23 cellular contexts compared by ENCODE assay signal in the genomic region with DNA sequence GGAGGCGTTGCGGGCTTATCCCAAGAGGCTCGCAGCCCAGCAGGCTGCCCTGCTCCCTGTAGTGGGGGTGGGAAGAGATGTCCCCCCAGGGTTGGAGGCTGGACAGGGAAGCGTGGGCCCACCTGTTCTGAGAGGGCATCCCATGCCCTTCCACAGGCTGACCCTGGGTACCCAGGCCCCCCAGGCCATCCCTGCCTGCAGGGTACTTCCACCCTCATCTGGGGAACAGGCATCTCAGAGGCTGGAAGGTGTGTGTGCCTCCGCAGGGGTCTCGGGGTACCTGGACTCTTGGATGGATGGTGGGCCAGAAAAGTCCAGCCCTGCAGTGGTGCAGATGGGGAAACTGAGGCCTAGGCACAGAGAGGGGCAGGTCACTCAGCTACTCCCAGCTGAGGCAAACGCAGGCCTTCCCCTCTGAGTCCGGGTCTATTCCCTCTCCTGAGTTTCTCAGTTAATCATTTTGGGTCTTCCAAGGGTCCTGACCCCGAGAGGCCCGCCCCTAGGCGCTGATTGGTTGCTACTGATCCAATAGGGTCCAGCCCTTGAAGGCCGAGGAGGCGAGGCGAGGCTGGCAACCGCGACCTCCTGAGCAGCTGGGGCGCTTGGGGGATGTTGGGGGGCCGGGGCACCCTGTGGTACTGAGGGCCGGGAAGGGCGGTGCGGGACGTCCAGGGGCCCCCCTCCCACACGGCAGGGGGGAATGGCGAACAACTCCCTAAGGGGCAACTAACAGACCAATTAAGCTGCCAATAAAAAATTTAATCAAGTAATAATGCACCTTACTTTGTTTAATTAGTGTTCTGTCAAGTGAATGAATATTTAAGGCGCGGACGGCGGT. TPM values are rescaled to one million over a fixed set of nuclear protein-coding genes. Genes with fewer than 3 reads are reported as not detected.
"Had no signal": no experiment of that assay in that cellular context is flagged by ENCODE, and none has a peak within 500 bp of the region (broad histone marks: within the 10 kb centered on the region; RNA-seq: fewer than 3 reads in every experiment).

No MANE protein-coding gene starts in this region.

- H3K27ac ChIP-seq: ascending aorta, coronary artery, esophagus muscularis mucosa, prostate gland, skin epidermis, thoracic aorta, upper lobe of right lung had no signal

- ATAC-seq: left lobe of liver, upper lobe of right lung had no signal

- H3K4me3 Mint-ChIP-seq: neural crest cell; T-helper 1 cell treated with Interleukin-12 subunit alpha and Interleukin-12 subunit beta and Interleukin-4 antibody, amounts not matched to agents 30 μg/mL and 1 μg/mL, for 36 hours had no signal

- H3K36me3 Mint-ChIP-seq: activated naive CD4-positive, alpha-beta T cell treated with anti-CD3 and anti-CD28 coated beads, Interleukin-2, amount 50 U/mL, for 24 hours had no signal

- H3K4me1 ChIP-seq: prostate gland had no signal

- H3K9me3 Mint-ChIP-seq: activated naive CD4-positive, alpha-beta T cell treated with anti-CD3 and anti-CD28 coated beads, Interleukin-2, amount 50 U/mL, for 24 hours; neural crest cell; stimulated activated naive CD8-positive, alpha-beta T cell treated with anti-CD3 and anti-CD28 coated beads, Interleukin-15, Interleukin-2, amounts not matched to agents 100 ng/mL and 50 ng/mL, for 24 hours; T-helper 1 cell treated with Interleukin-12 subunit alpha and Interleukin-12 subunit beta and Interleukin-4 antibody, amounts not matched to agents 30 μg/mL and 1 μg/mL, for 36 hours had no signal

- H3K27ac Mint-ChIP-seq: activated naive CD4-positive, alpha-beta T cell treated with anti-CD3 and anti-CD28 coated beads, Interleukin-2, amount 50 U/mL, for 24 hours; stimulated activated naive CD8-positive, alpha-beta T cell treated with anti-CD3 and anti-CD28 coated beads, Interleukin-15, Interleukin-2, amounts not matched to agents 100 ng/mL and 50 ng/mL, for 24 hours; T-helper 1 cell treated with Interleukin-12 subunit alpha and Interleukin-12 subunit beta and Interleukin-4 antibody, amounts not matched to agents 30 μg/mL and 1 μg/mL, for 36 hours had no signal

- H3K27me3 ChIP-seq: ascending aorta had no signal

- H3K4me3 ChIP-seq: lung, prostate gland had no signal

- H3K36me3 ChIP-seq: ascending aorta, esophagus muscularis mucosa, prostate gland, thoracic aorta, upper lobe of right lung had no signal

- H3K9me3 ChIP-seq: ascending aorta, esophagus muscularis mucosa, prostate gland, thoracic aorta, upper lobe of right lung had no signal

- DNase-seq: activated CD4-positive, alpha-beta T cell treated with anti-CD3 and anti-CD28 coated beads, Interleukin-2, amount 50 U/mL, for 1 hour; activated CD4-positive, CD25-positive, alpha-beta regulatory T cell treated with anti-CD3 and anti-CD28 coated beads, Interleukin-2, amount 50 U/mL, for 72 hours; activated CD8-positive, alpha-beta memory T cell treated with anti-CD3 and anti-CD28 coated beads for 24 hours; activated CD8-positive, alpha-beta memory T cell treated with anti-CD3 and anti-CD28 coated beads, Interleukin-2, amount 50 U/mL, for 48 hours; activated gamma-delta T cell; effector CD4-positive, alpha-beta T cell; islet precursor cell; midbrain; upper lobe of right lung had no signal

RNA-seq across cellular contexts. Expression of a gene that starts 23.8 kb away (rescaled TPM):
- total RNA-seq: endothelial cell of umbilical vein, left lobe of liver, myocyte, upper lobe of right lung had no signal
- polyA plus RNA-seq: endothelial cell of umbilical vein had no signal
